17 cellular contexts compared by ENCODE assay signal in the genomic region with DNA sequence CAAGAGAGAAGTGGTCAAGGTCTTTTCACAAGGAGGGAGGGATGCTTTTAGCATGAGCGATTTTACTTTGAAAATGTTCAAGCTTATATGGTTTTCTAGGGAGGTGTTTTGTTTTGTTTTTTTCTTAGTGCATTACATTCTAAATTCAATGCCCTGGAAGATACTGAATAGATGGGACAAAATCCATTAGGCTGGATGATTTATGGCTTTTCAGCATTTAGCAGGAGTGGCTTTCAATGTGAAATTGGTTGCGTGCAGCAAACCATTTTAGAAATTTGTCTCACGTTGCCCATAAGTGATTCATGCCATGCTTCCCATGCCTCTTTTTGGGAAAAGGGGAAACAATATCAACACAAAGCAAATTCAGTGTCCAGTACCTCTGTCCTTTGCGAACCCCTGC.
A peak's percentile ranks its signal among the peaks of the same experiment; 100 is the strongest.
DNase-seq lines count a peak whose midpoint lies in the region; ATAC-seq, FAIRE-seq and TF ChIP-seq lines count a peak whose summit lies in the region.
"Had no signal": no experiment of that assay in that cellular context is flagged by ENCODE, and none has a peak within 500 bp of the region (broad histone marks: within the 10 kb centered on the region; RNA-seq: fewer than 3 reads in every experiment).

No MANE protein-coding gene starts in this region.

- H3K36me3 ChIP-seq in bronchial epithelial cell (ENCODE audit: control insufficient read depth, insufficient read depth, low read length) (no peaks in the 10 kb centered on the region), psoas muscle (ENCODE audit: insufficient read depth in 1 of 2, low read depth in 1 of 2) (no peaks in the 10 kb centered on the region)
- H3K36me3 ChIP-seq: neutrophil had no signal

- no peaks in the 10 kb centered on the region for H3K9me3 ChIP-seq in psoas muscle
- H3K9me3 ChIP-seq: Caco-2, neutrophil had no signal

- H3K4me3 Mint-ChIP-seq in activated naive CD8-positive, alpha-beta T cell treated with anti-CD3 and anti-CD28 coated beads for 36 hours = no peak overlapping the region
- H3K4me3 Mint-ChIP-seq: stimulated activated naive B cell treated with anti-CD40 and anti-IgM and Interleukin-4, amounts not matched to agents 10 μg/mL and 1 μg/mL and 100 μg/mL, for 72 hours had no signal

- TF ChIP-seq CTCF in AG10803 (conservative IDR thresholded peaks at IDR 0.05; ENCODE audit: low read length) = no peak
- TF ChIP-seq CTCF in bronchial epithelial cell (IDR thresholded peaks at IDR 0.05; ENCODE audit: insufficient read depth, low read length, severe bottlenecking) = no peak
- no peak for TF ChIP-seq CTCF in psoas muscle (IDR thresholded peaks at IDR 0.05)

- intact Hi-C loops in psoas muscle (cut with DNase I) = no loop called here

- ATAC-seq in psoas muscle (no peak), GM21825 (IDR thresholded peaks at IDR 0.05; ENCODE audit: unreplicated experiment) (no peak)
- ATAC-seq: stimulated activated naive B cell treated with anti-CD40 and anti-IgM and Interleukin-4, amounts not matched to agents 10 μg/mL and 1 μg/mL and 100 μg/mL, for 72 hours had no signal

- WGBS in psoas muscle, 3 donors = 56 to 77% (median 56%) methylated on average over 4 of the region's 4 CpGs

- H3K27me3 Mint-ChIP-seq in activated naive CD8-positive, alpha-beta T cell treated with anti-CD3 and anti-CD28 coated beads for 36 hours = no peaks in the 10 kb centered on the region

- DNase-seq in AG10803 (ENCODE audit: low read depth) (peak; percentile 74), NCI-H1436 (lab: John Stamatoyannopoulos, UW) (peak; percentile 26), bronchial epithelial cell (ENCODE audit: low read depth) (no peak), psoas muscle (no peak), NCI-H446 treated with DMSO at 0.1 percent for 48 hours (lab: John Stamatoyannopoulos, UW) (no peak), NCI-H82 treated with DMSO at 0.1 percent for 48 hours (lab: John Stamatoyannopoulos, UW; ENCODE audit: unreplicated experiment) (no peak)
- DNase-seq in activated naive CD8-positive, alpha-beta T cell treated with anti-CD3 and anti-CD28 coated beads for 36 hours = no peak
- DNase-seq: activated CD4-positive, alpha-beta T cell treated with anti-CD3 and anti-CD28 coated beads, Interleukin-2, amount 50 U/mL, for 4 hours; activated T-cell treated with anti-CD3 and anti-CD28 coated beads, Interleukin-2, amount 50 U/mL, for 48 hours; Caco-2; GDM1; NCI-H1092; NCI-H510A; stimulated activated naive B cell treated with anti-CD40 and anti-IgM and Interleukin-4, amounts not matched to agents 10 μg/mL and 1 μg/mL and 100 μg/mL, for 72 hours had no signal

- peak; percentile 89 for FAIRE-seq in bronchial epithelial cell (lab: Jason Lieb, UNC)
- FAIRE-seq: islet of Langerhans had no signal

- H3K27me3 ChIP-seq in bronchial epithelial cell (ENCODE audit: control insufficient read depth, insufficient read depth, low read length) (no peaks in the 10 kb centered on the region), psoas muscle (ENCODE audit: insufficient read depth in 3 of 3, low read length in 2 of 3) (peaks cover 0 to 1% (median 0%) of the 10 kb centered on the region in 3 donors)
- H3K27me3 ChIP-seq: neutrophil had no signal

- H3K4me3 ChIP-seq in AG10803 (ENCODE audit: low read length) (peak overlapping the region; percentile 40), bronchial epithelial cell (ENCODE audit: low read depth, low read length) (no peak overlapping the region), psoas muscle (peak overlapping the region; percentile 15)

- no peak overlapping the region for H3K27ac Mint-ChIP-seq in activated naive CD8-positive, alpha-beta T cell treated with anti-CD3 and anti-CD28 coated beads for 36 hours
- H3K27ac Mint-ChIP-seq: stimulated activated naive B cell treated with anti-CD40 and anti-IgM and Interleukin-4, amounts not matched to agents 10 μg/mL and 1 μg/mL and 100 μg/mL, for 72 hours had no signal

- H3K4me1 Mint-ChIP-seq in activated naive CD8-positive, alpha-beta T cell treated with anti-CD3 and anti-CD28 coated beads for 36 hours = no peaks in the 10 kb centered on the region
- H3K4me1 Mint-ChIP-seq: stimulated activated naive B cell treated with anti-CD40 and anti-IgM and Interleukin-4, amounts not matched to agents 10 μg/mL and 1 μg/mL and 100 μg/mL, for 72 hours had no signal

- no peaks in the 10 kb centered on the region for H3K9me3 Mint-ChIP-seq in activated naive CD8-positive, alpha-beta T cell treated with anti-CD3 and anti-CD28 coated beads for 36 hours
- H3K9me3 Mint-ChIP-seq: stimulated activated naive B cell treated with anti-CD40 and anti-IgM and Interleukin-4, amounts not matched to agents 10 μg/mL and 1 μg/mL and 100 μg/mL, for 72 hours had no signal

- H3K4me1 ChIP-seq in psoas muscle = no peaks in the 10 kb centered on the region
- H3K4me1 ChIP-seq: Caco-2 had no signal

- H3K36me3 Mint-ChIP-seq in activated naive CD8-positive, alpha-beta T cell treated with anti-CD3 and anti-CD28 coated beads for 36 hours = no peaks in the 10 kb centered on the region
- H3K36me3 Mint-ChIP-seq: stimulated activated naive B cell treated with anti-CD40 and anti-IgM and Interleukin-4, amounts not matched to agents 10 μg/mL and 1 μg/mL and 100 μg/mL, for 72 hours had no signal

- H3K27ac ChIP-seq in psoas muscle = peak overlapping the region; percentile 50
- H3K27ac ChIP-seq: neutrophil had no signal

Comparison
In these comparisons a context has a peak if more than half of its experiments do, and no peak if none do; other contexts are left out.
1. DNase-seq: peak in AG10803 (single experiment) and NCI-H1436 (single experiment); none in bronchial epithelial cell (single experiment), psoas muscle (0 of 2), NCI-H446 treated with DMSO at 0.1 percent for 48 hours (single experiment), activated naive CD8-positive, alpha-beta T cell treated with anti-CD3 and anti-CD28 coated beads for 36 hours (single experiment) and NCI-H82 treated with DMSO at 0.1 percent for 48 hours (single experiment).